8 cellular contexts compared by ENCODE assay signal in genomic region chr7:74306737-74307469, GRCh38. TPM values are rescaled to one million over a fixed set of nuclear protein-coding genes. Genes with fewer than 3 reads are reported as not detected.
DNase-seq lines count a peak whose midpoint lies in the region; ATAC-seq and TF ChIP-seq lines count a peak whose summit lies in the region.

No MANE protein-coding gene starts in this region.

- H3K4me1 ChIP-seq in psoas muscle: peaks cover 13% of the 10 kb centered on the region

- H3K27ac ChIP-seq in psoas muscle: no peak overlapping the region

- TF ChIP-seq CTCF in foreskin fibroblast (IDR thresholded peaks at IDR 0.05; ENCODE audit: low read depth, low read length) (no peak), psoas muscle (IDR thresholded peaks at IDR 0.05) (no peak)

- ATAC-seq in psoas muscle: peak in 3 of 4 donors; percentile 51 to 71 (median 60)
- ATAC-seq in HG02870 (IDR thresholded peaks at IDR 0.05; ENCODE audit: unreplicated experiment): no peak
- no peak for ATAC-seq in GM18870 (IDR thresholded peaks at IDR 0.05; ENCODE audit: unreplicated experiment)

- no peaks in the 10 kb centered on the region for H3K36me3 ChIP-seq in psoas muscle (ENCODE audit: insufficient read depth in 1 of 2, low read depth in 1 of 2)

- peak; percentile 5 for DNase-seq in activated CD4-positive, alpha-beta T cell treated with anti-CD3 and anti-CD28 coated beads for 48 hours
- DNase-seq in activated CD4-positive, alpha-beta T cell treated with anti-CD3 and anti-CD28 coated beads, Interleukin-2, amount 50 U/mL, for 1 hour: no peak
- DNase-seq in UCSD-AML1 (lab: John Stamatoyannopoulos, UW; ENCODE audit: unreplicated experiment) (peak; percentile 39), foreskin fibroblast (peak; percentile 71 to 87), psoas muscle (peak; percentile 63 to 69), LoVo (ENCODE audit: low spot score) (no peak)

- no peaks in the 10 kb centered on the region for H3K9me3 ChIP-seq in psoas muscle

- H3K4me3 ChIP-seq in foreskin fibroblast (ENCODE audit: low read depth in 1 of 2, low read length in 2 of 2): peak overlapping the region in 1 of 2 donors; percentile 5
- H3K4me3 ChIP-seq in psoas muscle: peak overlapping the region; percentile 39

- 6 to 10% (median 7%) methylated on average over 20 of the region's 20 CpGs for WGBS in psoas muscle, 3 donors

- H3K27me3 ChIP-seq in psoas muscle (ENCODE audit: insufficient read depth in 3 of 3, low read length in 2 of 3): peaks cover 0 to 11% (median 9%) of the 10 kb centered on the region in 3 donors

- intact Hi-C loops in psoas muscle (cut with DNase I): loop anchor here in 1 of 2 donors (10.0 kb wide), 1 partner anchor 68 kb away; no protein-coding TSS in a partner anchor

RNA-seq across cellular contexts. Expression of gene CLIP2, which starts 17.7 kb away (rescaled TPM):
- 1 to 10 TPM; 2.2 to 4.3 (median 3.3) TPM for total RNA-seq in psoas muscle
- 1 to 10 TPM; 1.5 to 1.8 (median 1.6) TPM for polyA plus RNA-seq in psoas muscle

RNA-seq across cellular contexts. Expression of gene RFC2, which starts 52.7 kb away (rescaled TPM):
- 10 to 100 TPM; 13.7 to 19.8 (median 18.1) TPM for total RNA-seq in psoas muscle
- 10 to 100 TPM; 20.7 to 25.8 (median 24.1) TPM for polyA plus RNA-seq in psoas muscle

Comparison
In these comparisons a context has a peak if more than half of its experiments do, and no peak if none do; other contexts are left out.
1. DNase-seq: peak in activated CD4-positive, alpha-beta T cell treated with anti-CD3 and anti-CD28 coated beads for 48 hours (single experiment), UCSD-AML1 (single experiment), foreskin fibroblast (2 of 2) and psoas muscle (2 of 2); none in activated CD4-positive, alpha-beta T cell treated with anti-CD3 and anti-CD28 coated beads, Interleukin-2, amount 50 U/mL, for 1 hour (single experiment) and LoVo (single experiment).
2. ATAC-seq: peak in psoas muscle (3 of 4); none in HG02870 (single experiment) and GM18870 (single experiment).